25 cellular contexts compared by ENCODE assay signal in genomic region chr3:73279-73678, GRCh38.
A peak's percentile ranks its signal among the peaks of the same experiment; 100 is the strongest.
DNase-seq lines count a peak whose midpoint lies in the region; ATAC-seq and TF ChIP-seq lines count a peak whose summit lies in the region.
"Had no signal": no experiment of that assay in that cellular context is flagged by ENCODE, and none has a peak within 500 bp of the region (broad histone marks: within the 10 kb centered on the region; RNA-seq: fewer than 3 reads in every experiment).

No MANE protein-coding gene starts in this region.

- no peak overlapping the region for H4K8ac ChIP-seq in neuronal stem cell (ENCODE audit: low read depth, low read length)

- H3K9me3 ChIP-seq in gastroesophageal sphincter (no peaks in the 10 kb centered on the region), neuronal stem cell (replicated peaks in 1 of 2; ENCODE audit: control insufficient read depth in 2 of 2, insufficient read depth in 1 of 2, low read depth in 1 of 2, low read length in 2 of 2) (no peaks in the 10 kb centered on the region), testis (no peaks in the 10 kb centered on the region), ovary (no peaks in the 10 kb centered on the region), tibial artery (no peaks in the 10 kb centered on the region)
- H3K9me3 ChIP-seq: esophagus squamous epithelium, HAP-1 had no signal

- H3K23ac ChIP-seq in neuronal stem cell (ENCODE audit: low read depth, low read length, poor library complexity), result no peak overlapping the region

- H2AFZ ChIP-seq in neuronal stem cell (ENCODE audit: low read length), result peak overlapping the region; percentile 72
- H2AFZ ChIP-seq: hepatocyte, parathyroid adenoma had no signal

- ATAC-seq in gastroesophageal sphincter, result no peak
- ATAC-seq in GM19351 (IDR thresholded peaks at IDR 0.05; ENCODE audit: unreplicated experiment), result no peak
- ATAC-seq in HG03159 (IDR thresholded peaks at IDR 0.05; ENCODE audit: unreplicated experiment), result no peak
- ATAC-seq: K562, left lobe of liver, SK-N-SH treated with all-trans-retinoic acid at 6 μM for 48 hours, T-helper 17 cell had no signal

- no peak for TF ChIP-seq CTCF in gastroesophageal sphincter (IDR thresholded peaks at IDR 0.05)
- no peak for TF ChIP-seq CTCF in testis (IDR thresholded peaks at IDR 0.05)
- TF ChIP-seq CTCF in ovary (IDR thresholded peaks at IDR 0.05), result no peak
- TF ChIP-seq CTCF in tibial artery (IDR thresholded peaks at IDR 0.05), result no peak

- DNase-seq in astrocyte of the hippocampus (ENCODE audit: low read depth, low spot score) (peak; percentile 47), neuronal stem cell (ENCODE audit: low spot score) (no peak), testis (no peak), ovary (no peak), tibial artery (no peak)
- DNase-seq: activated CD4-positive, alpha-beta memory T cell treated with anti-CD3 and anti-CD28 coated beads for 36 hours; activated CD4-positive, CD25-positive, alpha-beta regulatory T cell treated with anti-CD3 and anti-CD28 coated beads, Interleukin-2, amount 50 U/mL, for 72 hours; activated CD8-positive, alpha-beta memory T cell treated with anti-CD3 and anti-CD28 coated beads, Interleukin-2, amount 50 U/mL, for 48 hours; activated naive CD4-positive, alpha-beta T cell treated with anti-CD3 and anti-CD28 coated beads, Interleukin-2, amount 10 ng/mL, durations not matched to agents 7 days and 5 days; COR-L47; esophagus squamous epithelium; GF-D8; NCI-H1105 treated with DMSO at 0.1 percent for 48 hours; NCI-H1930; NCI-H526; T-helper 17 cell had no signal

- no peak overlapping the region for H2AK5ac ChIP-seq in neuronal stem cell (ENCODE audit: low read depth, low read length)

- H3K36me3 ChIP-seq in gastroesophageal sphincter (no peaks in the 10 kb centered on the region), neuronal stem cell (replicated peaks in 1 of 2; ENCODE audit: control insufficient read depth in 2 of 2, insufficient read depth in 2 of 2, low read length in 2 of 2) (no peaks in the 10 kb centered on the region), testis (ENCODE audit: low read depth, missing control alignments) (no peaks in the 10 kb centered on the region), ovary (no peaks in the 10 kb centered on the region), tibial artery (no peaks in the 10 kb centered on the region)
- H3K36me3 ChIP-seq: esophagus squamous epithelium, HAP-1 had no signal

- no peak overlapping the region for H4K91ac ChIP-seq in neuronal stem cell (ENCODE audit: low read depth, low read length, poor library complexity)

- H3K18ac ChIP-seq in neuronal stem cell (ENCODE audit: low read length), result no peak overlapping the region

- H2BK5ac ChIP-seq in neuronal stem cell (ENCODE audit: low read length), result no peak overlapping the region

- intact Hi-C loops in testis (cut with DNase I; ENCODE audit: low total_unique reads) (no loop called here), ovary (cut with DNase I) (no loop called here), tibial artery (cut with DNase I; ENCODE audit: low total_unique reads) (no loop called here)

- H3K4me1 ChIP-seq in gastroesophageal sphincter (peaks cover 0 to 4% (median 3%) of the 10 kb centered on the region in 3 donors), neuronal stem cell (ENCODE audit: control insufficient read depth in 2 of 2, insufficient read depth in 1 of 2, low read depth in 1 of 2, low read length in 2 of 2) (peaks cover 3 to 12% of the 10 kb centered on the region in 2 donors), testis (peaks cover 10% of the 10 kb centered on the region), ovary (ENCODE audit: insufficient read depth) (peaks cover 17% of the 10 kb centered on the region), tibial artery (no peaks in the 10 kb centered on the region)
- H3K4me1 ChIP-seq: parathyroid adenoma had no signal

- H2BK12ac ChIP-seq in neuronal stem cell (ENCODE audit: low read length), result no peak overlapping the region

- TF ChIP-seq EP300 in gastroesophageal sphincter (IDR thresholded peaks at IDR 0.05) (no peak), ovary (IDR thresholded peaks at IDR 0.05) (no peak)

- H3K4me3 ChIP-seq in gastroesophageal sphincter (no peak overlapping the region), neuronal stem cell (ENCODE audit: low read length in 2 of 2) (no peak overlapping the region), testis (no peak overlapping the region), ovary (no peak overlapping the region), tibial artery (no peak overlapping the region)
- H3K4me3 ChIP-seq: esophagus squamous epithelium, HAP-1, hepatocyte, K562 had no signal

- no peak overlapping the region for H2BK15ac ChIP-seq in neuronal stem cell (ENCODE audit: low read length)

- H3K4me2 ChIP-seq in neuronal stem cell (ENCODE audit: insufficient read depth, low read length, poor library complexity, severe bottlenecking), result no peak overlapping the region
- H3K4me2 ChIP-seq: hepatocyte had no signal

- TF ChIP-seq POLR2A in gastroesophageal sphincter (IDR thresholded peaks at IDR 0.05) (no peak), testis (IDR thresholded peaks at IDR 0.05) (no peak), ovary (IDR thresholded peaks at IDR 0.05) (no peak)

- H3K9ac ChIP-seq in neuronal stem cell (ENCODE audit: low read depth, low read length, poor library complexity), result no peak overlapping the region
- H3K9ac ChIP-seq: parathyroid adenoma had no signal

- H3K79me1 ChIP-seq in neuronal stem cell (ENCODE audit: low read depth, low read length), result no peaks in the 10 kb centered on the region

- H3K27ac ChIP-seq in gastroesophageal sphincter (peak overlapping the region in 3 of 4 donors; percentile 49 to 61 (median 57)), neuronal stem cell (replicated peaks; ENCODE audit: low read length) (no peak overlapping the region), testis (peak overlapping the region; percentile 27 to 70), ovary (peak overlapping the region in 1 of 2 donors; percentile 15), tibial artery (no peak overlapping the region)
- H3K27ac ChIP-seq: hepatocyte, parathyroid adenoma had no signal

- no peak overlapping the region for H3K4ac ChIP-seq in neuronal stem cell (ENCODE audit: low read length)

- H2BK120ac ChIP-seq in neuronal stem cell (ENCODE audit: low read depth, low read length), result no peak overlapping the region

- 19 to 30% methylated on average over 2 of the region's 2 CpGs for WGBS in gastroesophageal sphincter (ENCODE audit: low coverage in 1 of 2), 2 donors
- no CpG with 5 or more reads among the region's 2 CpGs for WGBS in neuronal stem cell (ENCODE audit: extremely low coverage in 2 of 2, insufficient read length in 2 of 2, insufficient replicate concordance in 1 of 2), 2 donors
- WGBS in testis, 2 donors, result 41 to 54% methylated on average over 2 of the region's 2 CpGs
- 37 to 46% (median 42%) methylated on average over 2 of the region's 2 CpGs for whole genome bisulfite sequencing in ovary, 3 donors

- no peaks in the 10 kb centered on the region for H3K27me3 ChIP-seq in gastroesophageal sphincter
- H3K27me3 ChIP-seq in neuronal stem cell (ENCODE audit: control insufficient read depth in 3 of 3, insufficient read depth in 3 of 3, low read depth in 1 of 3, low read length in 3 of 3), result no peaks in the 10 kb centered on the region
- H3K27me3 ChIP-seq in testis, result no peaks in the 10 kb centered on the region
- no peaks in the 10 kb centered on the region for H3K27me3 ChIP-seq in ovary
- no peaks in the 10 kb centered on the region for H3K27me3 ChIP-seq in tibial artery
- H3K27me3 ChIP-seq: esophagus squamous epithelium, hepatocyte had no signal

- no peak overlapping the region for H3K14ac ChIP-seq in neuronal stem cell (ENCODE audit: low read length)

Comparison
In these comparisons a context has a peak if more than half of its experiments do, and no peak if none do; other contexts are left out.
1. H3K27ac ChIP-seq: peak in gastroesophageal sphincter (3 of 4) and testis (2 of 2); none in neuronal stem cell (single experiment) and tibial artery (0 of 2).